In the genomic region with DNA sequence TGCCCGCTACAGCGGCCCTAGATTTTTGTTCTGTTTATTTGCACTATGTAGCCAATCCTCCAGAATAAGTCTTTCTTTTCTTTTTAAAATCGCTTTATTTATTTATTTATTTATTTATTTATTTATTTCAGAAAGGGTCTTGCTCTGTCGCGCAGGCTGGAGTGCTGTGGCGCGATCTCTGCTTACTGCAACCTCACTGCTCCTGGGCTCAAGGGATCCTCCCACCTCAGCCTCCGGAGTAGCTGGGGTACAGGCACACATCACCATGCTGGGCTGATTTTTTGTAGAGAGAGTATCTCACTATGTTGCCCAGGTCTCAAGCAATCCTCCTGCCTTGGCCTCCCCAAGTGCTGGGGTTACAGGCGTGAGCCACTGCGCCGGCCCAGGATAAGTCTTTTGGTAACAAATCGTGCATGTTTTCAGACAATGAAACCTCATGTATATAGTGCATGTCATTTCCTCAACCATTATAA, we compare ENCODE assay signal across 9 cellular contexts. TPM values are rescaled to one million over a fixed set of nuclear protein-coding genes. Genes with fewer than 3 reads are reported as not detected.
DNase-seq lines count a peak whose midpoint lies in the region; ATAC-seq and TF ChIP-seq lines count a peak whose summit lies in the region.
"Had no signal": no experiment of that assay in that cellular context is flagged by ENCODE, and none has a peak within 500 bp of the region (broad histone marks: within the 10 kb centered on the region; RNA-seq: fewer than 3 reads in every experiment).

No MANE protein-coding gene starts in this region.

- H3K9me3 Mint-ChIP-seq in activated naive CD4-positive, alpha-beta T cell treated with anti-CD3 and anti-CD28 coated beads, Interleukin-2, amount 50 U/mL, for 24 hours: no peaks in the 10 kb centered on the region
- H3K9me3 Mint-ChIP-seq in activated T-helper 2 cell treated with anti-CD3 and anti-CD28 coated beads, Interferon-gamma antibody, Interleukin-2, Interleukin-4, amounts not matched to agents 10 μg/mL and 5 μg/mL and 100 μg/mL, durations not matched to agents 14 hours and 24 hours and 36 hours: no peaks in the 10 kb centered on the region
- H3K9me3 Mint-ChIP-seq in memory B cell: no peaks in the 10 kb centered on the region

- no peak for TF ChIP-seq POLR2A in tibial nerve (IDR thresholded peaks at IDR 0.05)

- no peaks in the 10 kb centered on the region for H3K27me3 ChIP-seq in tibial nerve

- TF ChIP-seq EP300 in tibial nerve (IDR thresholded peaks at IDR 0.05): no peak

- peaks cover 5% of the 10 kb centered on the region for H3K36me3 Mint-ChIP-seq in activated naive CD4-positive, alpha-beta T cell treated with anti-CD3 and anti-CD28 coated beads, Interleukin-2, amount 50 U/mL, for 24 hours
- peaks cover 21% of the 10 kb centered on the region for H3K36me3 Mint-ChIP-seq in activated T-helper 2 cell treated with anti-CD3 and anti-CD28 coated beads, Interferon-gamma antibody, Interleukin-2, Interleukin-4, amounts not matched to agents 10 μg/mL and 5 μg/mL and 100 μg/mL, durations not matched to agents 14 hours and 24 hours and 36 hours (ENCODE audit: low read depth)
- H3K36me3 Mint-ChIP-seq in memory B cell: peaks cover 6% of the 10 kb centered on the region

- TF ChIP-seq CTCF in tibial nerve (IDR thresholded peaks at IDR 0.05): no peak

- H3K4me1 Mint-ChIP-seq in activated naive CD4-positive, alpha-beta T cell treated with anti-CD3 and anti-CD28 coated beads, Interleukin-2, amount 50 U/mL, for 24 hours: peaks cover 20% of the 10 kb centered on the region
- peaks cover 22% of the 10 kb centered on the region for H3K4me1 Mint-ChIP-seq in activated T-helper 2 cell treated with anti-CD3 and anti-CD28 coated beads, Interferon-gamma antibody, Interleukin-2, Interleukin-4, amounts not matched to agents 10 μg/mL and 5 μg/mL and 100 μg/mL, durations not matched to agents 14 hours and 24 hours and 36 hours (ENCODE audit: low read depth)
- H3K4me1 Mint-ChIP-seq in memory B cell: peaks cover 25% of the 10 kb centered on the region

- no peak overlapping the region for H3K27ac Mint-ChIP-seq in activated naive CD4-positive, alpha-beta T cell treated with anti-CD3 and anti-CD28 coated beads, Interleukin-2, amount 50 U/mL, for 24 hours
- H3K27ac Mint-ChIP-seq in activated T-helper 2 cell treated with anti-CD3 and anti-CD28 coated beads, Interferon-gamma antibody, Interleukin-2, Interleukin-4, amounts not matched to agents 10 μg/mL and 5 μg/mL and 100 μg/mL, durations not matched to agents 14 hours and 24 hours and 36 hours: no peak overlapping the region
- H3K27ac Mint-ChIP-seq in memory B cell: no peak overlapping the region

- H3K27ac ChIP-seq in tibial nerve: peak overlapping the region in 2 of 4 donors; percentile 31 to 90

- peaks cover 2% of the 10 kb centered on the region for H3K27me3 Mint-ChIP-seq in activated naive CD4-positive, alpha-beta T cell treated with anti-CD3 and anti-CD28 coated beads, Interleukin-2, amount 50 U/mL, for 24 hours
- H3K27me3 Mint-ChIP-seq in activated T-helper 2 cell treated with anti-CD3 and anti-CD28 coated beads, Interferon-gamma antibody, Interleukin-2, Interleukin-4, amounts not matched to agents 10 μg/mL and 5 μg/mL and 100 μg/mL, durations not matched to agents 14 hours and 24 hours and 36 hours (ENCODE audit: low read depth): peaks cover 14% of the 10 kb centered on the region
- H3K27me3 Mint-ChIP-seq in memory B cell: peaks cover 2% of the 10 kb centered on the region

- H3K36me3 ChIP-seq in tibial nerve: peaks cover 0 to 12% (median 0%) of the 10 kb centered on the region in 3 donors

- peak overlapping the region; percentile 92 for H3K4me3 Mint-ChIP-seq in activated naive CD4-positive, alpha-beta T cell treated with anti-CD3 and anti-CD28 coated beads, Interleukin-2, amount 50 U/mL, for 24 hours
- peak overlapping the region; percentile 72 for H3K4me3 Mint-ChIP-seq in activated T-helper 2 cell treated with anti-CD3 and anti-CD28 coated beads, Interferon-gamma antibody, Interleukin-2, Interleukin-4, amounts not matched to agents 10 μg/mL and 5 μg/mL and 100 μg/mL, durations not matched to agents 14 hours and 24 hours and 36 hours (ENCODE audit: low read depth)
- H3K4me3 Mint-ChIP-seq in memory B cell: peak overlapping the region; percentile 88

- no peaks in the 10 kb centered on the region for H3K9me3 ChIP-seq in tibial nerve

- intact Hi-C loops in activated T-helper 2 cell treated with anti-CD3 and anti-CD28 coated beads, Interferon-gamma antibody, Interleukin-2, Interleukin-4, amounts not matched to agents 10 μg/mL and 5 μg/mL and 100 μg/mL, durations not matched to agents 14 hours and 24 hours and 36 hours (cut with micrococcal nuclease): no loop called here

- peak overlapping the region; percentile 75 to 96 (median 93) for H3K4me3 ChIP-seq in tibial nerve

- WGBS in tibial nerve, 2 donors: 60 to 61% methylated on average over 12 of the region's 12 CpGs

- peaks cover 0 to 42% (median 12%) of the 10 kb centered on the region in 4 donors for H3K4me1 ChIP-seq in tibial nerve

- DNase-seq in activated naive CD4-positive, alpha-beta T cell treated with Interleukin-2 at 50 U/mL for 16 hours: no peak
- no peak for DNase-seq in activated T-helper 2 cell treated with anti-CD3 and anti-CD28 coated beads, Interferon-gamma antibody, Interleukin-2, Interleukin-4, amounts not matched to agents 10 μg/mL and 5 μg/mL and 100 μg/mL, durations not matched to agents 14 hours and 24 hours and 36 hours (ENCODE audit: low spot score)
- DNase-seq in memory B cell (ENCODE audit: low spot score in 2 of 2) (no peak), tibial nerve (ENCODE audit: low spot score in 2 of 2) (no peak), activated gamma-delta T cell (lab: John Stamatoyannopoulos, UW) (no peak), SW480 (ENCODE audit: low spot score) (no peak)
- no peak for DNase-seq in stimulated activated naive CD4-positive, alpha-beta T cell treated with Interleukin-2 at 50 U/mL for 16 hours (lab: John Stamatoyannopoulos, UW)
- DNase-seq: NCI-H187 treated with DMSO at 0.1 percent for 48 hours had no signal

- ATAC-seq in memory B cell (ENCODE audit: low read depth): no peak

RNA-seq across cellular contexts. Expression of a gene that starts 0.3 kb away (rescaled TPM):
- total RNA-seq in activated T-helper 2 cell treated with anti-CD3 and anti-CD28 coated beads, Interferon-gamma antibody, Interleukin-2, Interleukin-4, amounts not matched to agents 10 μg/mL and 5 μg/mL and 100 μg/mL, durations not matched to agents 14 hours and 24 hours and 36 hours: 22.7 and 23.4 TPM in 2 replicates
- total RNA-seq in tibial nerve: 10 to 100 TPM; 36.8 to 45.7 (median 41.2) TPM

RNA-seq across cellular contexts. Expression of a gene that starts 15.4 kb away (rescaled TPM):
- not detected in 2 replicates for total RNA-seq in activated T-helper 2 cell treated with anti-CD3 and anti-CD28 coated beads, Interferon-gamma antibody, Interleukin-2, Interleukin-4, amounts not matched to agents 10 μg/mL and 5 μg/mL and 100 μg/mL, durations not matched to agents 14 hours and 24 hours and 36 hours
- total RNA-seq in tibial nerve: 1 to 10 TPM in 1 of 4 donors, not detected in 3; 2.7 TPM

RNA-seq across cellular contexts. Expression of a gene that starts 38.0 kb away (rescaled TPM):
- not detected in 2 replicates for total RNA-seq in activated T-helper 2 cell treated with anti-CD3 and anti-CD28 coated beads, Interferon-gamma antibody, Interleukin-2, Interleukin-4, amounts not matched to agents 10 μg/mL and 5 μg/mL and 100 μg/mL, durations not matched to agents 14 hours and 24 hours and 36 hours
- 10 to 100 TPM; 41.4 to 83.5 (median 78.7) TPM for total RNA-seq in tibial nerve

RNA-seq across cellular contexts. Expression of a gene that starts 40.1 kb away (rescaled TPM):
- 61.4 and 63.1 TPM in 2 replicates for total RNA-seq in activated T-helper 2 cell treated with anti-CD3 and anti-CD28 coated beads, Interferon-gamma antibody, Interleukin-2, Interleukin-4, amounts not matched to agents 10 μg/mL and 5 μg/mL and 100 μg/mL, durations not matched to agents 14 hours and 24 hours and 36 hours
- 10 to 100 TPM; 80.4 to 90.6 (median 86.3) TPM for total RNA-seq in tibial nerve

RNA-seq across cellular contexts. Expression of a gene that starts 46.8 kb away (rescaled TPM):
- not detected in 2 replicates for total RNA-seq in activated T-helper 2 cell treated with anti-CD3 and anti-CD28 coated beads, Interferon-gamma antibody, Interleukin-2, Interleukin-4, amounts not matched to agents 10 μg/mL and 5 μg/mL and 100 μg/mL, durations not matched to agents 14 hours and 24 hours and 36 hours
- not detected for total RNA-seq in tibial nerve

Comparison
In these comparisons a context has a peak if more than half of its experiments do, and no peak if none do; other contexts are left out.
1. RNA of a gene that starts 38.0 kb away (total RNA-seq): 41.4 to 83.5 TPM in tibial nerve; not detected in activated T-helper 2 cell treated with anti-CD3 and anti-CD28 coated beads, Interferon-gamma antibody, Interleukin-2, Interleukin-4, amounts not matched to agents 10 μg/mL and 5 μg/mL and 100 μg/mL, durations not matched to agents 14 hours and 24 hours and 36 hours; every median in the first group is over 10 times any median in the second.
2. Peak in every context shown above with its lines, with median percentiles within 50 percentile points of each other: H3K4me3 Mint-ChIP-seq.